ENCODE assay signal across 15 cellular contexts in genomic region chr12:48869191-48869590, GRCh38. TPM values are rescaled to one million over a fixed set of nuclear protein-coding genes. Genes with fewer than 3 reads are reported as not detected.
DNase-seq lines count a peak whose midpoint lies in the region; ATAC-seq, FAIRE-seq and TF ChIP-seq lines count a peak whose summit lies in the region.
"Had no signal": no experiment of that assay in that cellular context is flagged by ENCODE, and none has a peak within 500 bp of the region (broad histone marks: within the 10 kb centered on the region; RNA-seq: fewer than 3 reads in every experiment).

No MANE protein-coding gene starts in this region.

- in situ Hi-C loops in K562 (cut with MboI): no loop called here

- no peak for FAIRE-seq in K562 (lab: Jason Lieb, UNC)
- FAIRE-seq: GM12878, H54 had no signal

- H4K20me1 ChIP-seq in K562 (replicated peaks; ENCODE audit: control insufficient read depth, insufficient read depth, low read length): no peaks in the 10 kb centered on the region

- no peak overlapping the region for H3K4me2 ChIP-seq in K562 (ENCODE audit: insufficient read depth, low read length)

- peaks cover 7 to 8% of the 10 kb centered on the region in 2 experiments; a peak in 3 of 5 replicates for H3K4me1 ChIP-seq in K562 (replicated peaks in 1 of 2; ENCODE audit: control insufficient read depth in 2 of 2, insufficient read depth in 2 of 2, low read length in 2 of 2)
- peaks cover 4% of the 10 kb centered on the region for H3K4me1 ChIP-seq in testis

- peaks cover 38% of the 10 kb centered on the region for H3K4me1 Mint-ChIP-seq in nephron

- H3K9ac ChIP-seq in K562 (ENCODE audit: insufficient read depth in 1 of 2, low read depth in 2 of 2, low read length in 2 of 2): no peak overlapping the region
- H3K9ac ChIP-seq: GM23248 had no signal

- H3K79me2 ChIP-seq in K562 (ENCODE audit: control insufficient read depth, insufficient read depth, low read length): no peaks in the 10 kb centered on the region

- TF ChIP-seq EP300 in K562 (IDR thresholded peaks at IDR 0.05; ENCODE audit: low read length): no peak

- H3K4me3 ChIP-seq in K562 (no peak overlapping the region), testis (no peak overlapping the region)
- H3K4me3 ChIP-seq: GM12878, GM23248 had no signal

- H3K4me3 Mint-ChIP-seq in nephron: peak overlapping the region in 1 of 3 experiments; percentile 21

- peak overlapping the region in 2 of 3 experiments; percentile 6 to 10 for H3K27ac Mint-ChIP-seq in nephron
- H3K27ac Mint-ChIP-seq: CD4-positive, CD25-positive, alpha-beta regulatory T cell had no signal

- no peaks in the 10 kb centered on the region for H3K9me3 Mint-ChIP-seq in nephron
- H3K9me3 Mint-ChIP-seq: CD4-positive, CD25-positive, alpha-beta regulatory T cell had no signal

- no peaks in the 10 kb centered on the region for H3K9me3 ChIP-seq in K562 (replicated peaks; ENCODE audit: control insufficient read depth, insufficient read depth, low read depth, low read length)
- H3K9me3 ChIP-seq in testis: no peaks in the 10 kb centered on the region

- intact Hi-C loops in K562 (cut with micrococcal nuclease) (no loop called here), testis (cut with DNase I; ENCODE audit: low total_unique reads) (no loop called here)

- H3K36me3 ChIP-seq in K562 (ENCODE audit: control insufficient read depth, insufficient read depth, low read length) (no peaks in the 10 kb centered on the region), testis (ENCODE audit: low read depth, missing control alignments) (no peaks in the 10 kb centered on the region)

- POLR2A ChIA-PET in K562 (lab: Yijun Ruan, JAX): no interaction called here

- WGBS in K562 (ENCODE audit: insufficient coverage, low coverage, missing lambda C conversion rate): 38% methylated on average over 2 of the region's 2 CpGs
- 51 to 67% methylated on average over 2 of the region's 2 CpGs for WGBS in testis, 2 donors

- H3K27me3 ChIP-seq in K562 (ENCODE audit: control insufficient read depth in 2 of 2, insufficient read depth in 2 of 2, low read length in 2 of 2): peaks cover 7 to 9% of the 10 kb centered on the region in 2 experiments; a peak in 4 of 5 replicates
- H3K27me3 ChIP-seq in testis: no peaks in the 10 kb centered on the region

- TF ChIP-seq RAD21 in K562 (CRISPR knock-in tag; conservative IDR thresholded peaks at IDR 0.05 in 1 of 2, IDR thresholded peaks at IDR 0.05 in 1 of 2): no peak

- H2AFZ ChIP-seq in K562 (ENCODE audit: low read depth, low read length): 0 out of 2 replicates have a peak overlapping the region, but pooled peaks have one; percentile 10
- H2AFZ ChIP-seq: GM23248 had no signal

- H3K27me3 Mint-ChIP-seq in nephron (ENCODE audit: low read depth): peaks cover 19% of the 10 kb centered on the region

- TF ChIP-seq POLR2A in K562 (conservative IDR thresholded peaks at IDR 0.05) (no peak), testis (IDR thresholded peaks at IDR 0.05) (no peak)

- no TSS peak for BruUV-seq in K562 (replicated peaks; lab: Mats Ljungman, UMichigan)

- no peaks in the 10 kb centered on the region for H3K9me1 ChIP-seq in K562 (ENCODE audit: control insufficient read depth, insufficient read depth, low read length)

- DNase-seq in K562 (ENCODE audit: extremely low read depth in 1 of 4, low spot score in 3 of 4) (no peak), testis (peak; percentile 25)
- DNase-seq: Calu3; CD4-positive, CD25-positive, alpha-beta regulatory T cell; DMS 273 treated with DMSO at 0.1 percent for 48 hours; GM23248; KBM-7 had no signal

- CTCF ChIA-PET in K562 (lab: Yijun Ruan, JAX; ENCODE audit: low intra/inter-chr PET ratio): no interaction called here

- H3K27ac ChIP-seq in C4-2B (peak overlapping the region; percentile 44), K562 (ENCODE audit: extremely low read depth, low read depth, low read length) (no peak overlapping the region), testis (no peak overlapping the region)
- H3K27ac ChIP-seq: GM23248 had no signal

- ATAC-seq in K562 (no peak), GM18502 (IDR thresholded peaks at IDR 0.05; ENCODE audit: poor library complexity, unreplicated experiment) (no peak), GM18861 (IDR thresholded peaks at IDR 0.05; ENCODE audit: unreplicated experiment) (no peak), GM18517 (IDR thresholded peaks at IDR 0.05; ENCODE audit: unreplicated experiment) (no peak)
- ATAC-seq: GM12878, HCT116 had no signal

- TF ChIP-seq CTCF in C4-2B (conservative IDR thresholded peaks at IDR 0.05) (no peak), K562 (IDR thresholded peaks at IDR 0.05 in 2 of 3, conservative IDR thresholded peaks at IDR 0.05 in 1 of 3; ENCODE audit: insufficient read depth in 2 of 3, low read depth in 1 of 3, low read length in 3 of 3) (no peak), nephron (IDR thresholded peaks at IDR 0.05; ENCODE audit: unreplicated experiment in 3 of 3) (no peak), testis (IDR thresholded peaks at IDR 0.05) (no peak)

- no peaks in the 10 kb centered on the region for H3K36me3 Mint-ChIP-seq in nephron (ENCODE audit: low read depth)
- H3K36me3 Mint-ChIP-seq: CD4-positive, CD25-positive, alpha-beta regulatory T cell had no signal

RNA-seq across cellular contexts. Expression of gene RND1, which starts 3.5 kb away (rescaled TPM):
- 0.79 and 2.5 TPM in 2 replicates for total RNA-seq in K562 (2011; cell fraction: chromatin; rRNA removed; ENCODE audit: low replicate concordance)
- 1.6 and 2.5 TPM in 2 replicates for total RNA-seq in K562 (2011; cell fraction: nucleolus; rRNA removed)
- total RNA-seq in K562 (2011; cell fraction: nucleoplasm; rRNA removed): 1.1 and 2.4 TPM in 2 replicates
- total RNA-seq in K562 (2014; rRNA removed): 0.33 and 0.73 TPM in 2 replicates
- 0.06 and 0.22 TPM in 2 replicates for total RNA-seq in K562 (2014; rRNA removed; fragmentation: Illumina TruSeq; extraction: Trizol)
- 0.18 and 0.23 TPM in 2 replicates for total RNA-seq in K562 (2015; rRNA removed; fragmentation: Illumina TruSeq; extraction: Trizol)
- 0.36 and 0.78 TPM in 2 replicates for total RNA-seq in K562 (2021)
- 0.56 and 0.58 TPM in 2 replicates for polyA plus RNA-seq in K562 (2011; rRNA removed)
- 0.37 and 0.46 TPM in 2 replicates for polyA plus RNA-seq in K562 (2011; cell fraction: cytosol; rRNA removed)
- polyA plus RNA-seq in K562 (2011; cell fraction: nucleus; rRNA removed): 0.79 and 1.0 TPM in 2 replicates
- 0.49 and 0.80 TPM in 2 replicates for polyA plus RNA-seq in K562 (2012)
- 0.48 and 0.58 TPM in 2 replicates for polyA plus RNA-seq in K562 (2014; fragmentation: Illumina TruSeq; extraction: Trizol)
- not detected for polyA plus RNA-seq in K562 (2014; fragmentation: Nextera tagmentation; extraction: Ambion mirVana)
- 0.60 TPM in 1 of 2 replicates, not detected in the other for polyA plus RNA-seq in K562 (2014; rRNA removed)
- polyA minus RNA-seq in K562 (2011; rRNA and poly(A)+ RNA removed): 0.63 and 0.77 TPM in 2 replicates
- polyA minus RNA-seq in K562 (2011; cell fraction: cytosol; rRNA and poly(A)+ RNA removed): 1.7 TPM in 1 of 2 replicates, not detected in the other
- 0.67 and 1.6 TPM in 2 replicates for polyA minus RNA-seq in K562 (2011; cell fraction: nucleus; rRNA and poly(A)+ RNA removed)
- 1 to 10 TPM in 1 of 2 donors, under 1 TPM in 1; 0.81 to 1.1 TPM for total RNA-seq in testis
- 1.2 TPM for polyA plus RNA-seq in testis (ENCODE audit: insufficient read depth, low read depth, low replicate concordance)
- polyA plus RNA-seq: GM23248 had no signal

RNA-seq across cellular contexts. Expression of gene DDX23, which starts 17.2 kb away (rescaled TPM):
- 275 and 454 TPM in 2 replicates for total RNA-seq in K562 (2011; cell fraction: chromatin; rRNA removed; ENCODE audit: low replicate concordance)
- total RNA-seq in K562 (2011; cell fraction: nucleolus; rRNA removed): 148 and 163 TPM in 2 replicates
- total RNA-seq in K562 (2011; cell fraction: nucleoplasm; rRNA removed): 175 and 185 TPM in 2 replicates
- 104 and 118 TPM in 2 replicates for total RNA-seq in K562 (2014; rRNA removed)
- 100 and 107 TPM in 2 replicates for total RNA-seq in K562 (2014; rRNA removed; fragmentation: Illumina TruSeq; extraction: Trizol)
- 124 and 129 TPM in 2 replicates for total RNA-seq in K562 (2015; rRNA removed; fragmentation: Illumina TruSeq; extraction: Trizol)
- 97.9 and 116 TPM in 2 replicates for total RNA-seq in K562 (2021)
- 89.3 and 99.5 TPM in 2 replicates for polyA plus RNA-seq in K562 (2011; rRNA removed)
- 71.2 and 71.3 TPM in 2 replicates for polyA plus RNA-seq in K562 (2011; cell fraction: cytosol; rRNA removed)
- 216 and 219 TPM in 2 replicates for polyA plus RNA-seq in K562 (2011; cell fraction: nucleus; rRNA removed)
- polyA plus RNA-seq in K562 (2012): 86.0 and 150 TPM in 2 replicates
- polyA plus RNA-seq in K562 (2014; fragmentation: Illumina TruSeq; extraction: Trizol): 108 and 138 TPM in 2 replicates
- 10 to 100 TPM; 32.4 to 65.9 TPM for polyA plus RNA-seq in K562 (2014; fragmentation: Nextera tagmentation; extraction: Ambion mirVana)
- 87.0 and 94.0 TPM in 2 replicates for polyA plus RNA-seq in K562 (2014; rRNA removed)
- 92.0 and 95.2 TPM in 2 replicates for polyA minus RNA-seq in K562 (2011; rRNA and poly(A)+ RNA removed)
- polyA minus RNA-seq in K562 (2011; cell fraction: cytosol; rRNA and poly(A)+ RNA removed): 37.9 and 40.8 TPM in 2 replicates
- 50.4 and 73.4 TPM in 2 replicates for polyA minus RNA-seq in K562 (2011; cell fraction: nucleus; rRNA and poly(A)+ RNA removed)
- 10 to 100 TPM; 85.0 to 96.1 TPM for total RNA-seq in testis
- 69.4 TPM for polyA plus RNA-seq in testis (ENCODE audit: insufficient read depth, low read depth, low replicate concordance)

RNA-seq across cellular contexts. Expression of gene CACNB3, which starts 50.9 kb away (rescaled TPM):
- 6.1 and 18.4 TPM in 2 replicates for total RNA-seq in K562 (2011; cell fraction: chromatin; rRNA removed; ENCODE audit: low replicate concordance)
- 7.2 and 7.3 TPM in 2 replicates for total RNA-seq in K562 (2011; cell fraction: nucleolus; rRNA removed)
- 6.7 and 8.0 TPM in 2 replicates for total RNA-seq in K562 (2011; cell fraction: nucleoplasm; rRNA removed)
- total RNA-seq in K562 (2014; rRNA removed) (1.5 and 1.7 TPM in 2 replicates), K562 (2014; rRNA removed; fragmentation: Illumina TruSeq; extraction: Trizol) (1.2 and 1.3 TPM in 2 replicates), K562 (2015; rRNA removed; fragmentation: Illumina TruSeq; extraction: Trizol) (1.9 and 2.0 TPM in 2 replicates), K562 (2021) (1.8 and 3.6 TPM in 2 replicates), testis (10 to 100 TPM; 17.2 to 19.3 TPM)
- polyA plus RNA-seq in K562 (2011; rRNA removed) (1.3 and 1.8 TPM in 2 replicates), K562 (2014; fragmentation: Illumina TruSeq; extraction: Trizol) (1.6 and 1.7 TPM in 2 replicates), K562 (2014; fragmentation: Nextera tagmentation; extraction: Ambion mirVana) (under 1 TPM; 0.24 to 0.48 TPM), K562 (2014; rRNA removed) (1.2 and 1.5 TPM in 2 replicates), testis (ENCODE audit: insufficient read depth, low read depth, low replicate concordance) (20.1 TPM)
- polyA plus RNA-seq in K562 (2011; cell fraction: cytosol; rRNA removed): 0.97 and 1.1 TPM in 2 replicates
- 9.9 and 11.4 TPM in 2 replicates for polyA plus RNA-seq in K562 (2011; cell fraction: nucleus; rRNA removed)
- 3.0 and 3.6 TPM in 2 replicates for polyA plus RNA-seq in K562 (2012)
- polyA minus RNA-seq in K562 (2011; rRNA and poly(A)+ RNA removed): 1.1 and 1.8 TPM in 2 replicates
- polyA minus RNA-seq in K562 (2011; cell fraction: cytosol; rRNA and poly(A)+ RNA removed): 1.7 and 3.7 TPM in 2 replicates
- polyA minus RNA-seq in K562 (2011; cell fraction: nucleus; rRNA and poly(A)+ RNA removed): 3.9 and 4.9 TPM in 2 replicates

RNA-seq across cellular contexts. Expression of gene FKBP11, which starts 56.1 kb away (rescaled TPM):
- 49.5 and 66.4 TPM in 2 replicates for total RNA-seq in K562 (2011; cell fraction: chromatin; rRNA removed; ENCODE audit: low replicate concordance)
- 31.7 and 34.0 TPM in 2 replicates for total RNA-seq in K562 (2011; cell fraction: nucleolus; rRNA removed)
- total RNA-seq in K562 (2011; cell fraction: nucleoplasm; rRNA removed): 46.3 and 64.2 TPM in 2 replicates
- total RNA-seq in K562 (2014; rRNA removed) (2.3 TPM in 2 replicates), K562 (2014; rRNA removed; fragmentation: Illumina TruSeq; extraction: Trizol) (5.4 and 6.6 TPM in 2 replicates), K562 (2015; rRNA removed; fragmentation: Illumina TruSeq; extraction: Trizol) (5.8 TPM in 2 replicates), K562 (2021) (6.8 and 7.4 TPM in 2 replicates), testis (10 to 100 TPM; 13.4 to 22.4 TPM)
- polyA plus RNA-seq in K562 (2011; rRNA removed) (7.8 and 9.1 TPM in 2 replicates), K562 (2014; fragmentation: Illumina TruSeq; extraction: Trizol) (5.3 and 5.6 TPM in 2 replicates), K562 (2014; fragmentation: Nextera tagmentation; extraction: Ambion mirVana) (1 to 10 TPM; 1.6 to 3.3 TPM), K562 (2014; rRNA removed) (7.4 and 8.2 TPM in 2 replicates), testis (ENCODE audit: insufficient read depth, low read depth, low replicate concordance) (16.4 TPM)
- polyA plus RNA-seq in K562 (2011; cell fraction: cytosol; rRNA removed): 4.4 and 4.5 TPM in 2 replicates
- 24.8 and 36.7 TPM in 2 replicates for polyA plus RNA-seq in K562 (2011; cell fraction: nucleus; rRNA removed)
- polyA plus RNA-seq in K562 (2012): 5.0 and 5.9 TPM in 2 replicates
- 7.7 and 7.9 TPM in 2 replicates for polyA minus RNA-seq in K562 (2011; rRNA and poly(A)+ RNA removed)
- 4.7 and 5.7 TPM in 2 replicates for polyA minus RNA-seq in K562 (2011; cell fraction: cytosol; rRNA and poly(A)+ RNA removed)
- 8.1 and 10.2 TPM in 2 replicates for polyA minus RNA-seq in K562 (2011; cell fraction: nucleus; rRNA and poly(A)+ RNA removed)
